Comparison of ENCODE assay signal across 9 cellular contexts in genomic region chr18:79484661-79485621, GRCh38.
DNase-seq lines count a peak whose midpoint lies in the region; ATAC-seq and TF ChIP-seq lines count a peak whose summit lies in the region.
"Had no signal": no experiment of that assay in that cellular context is flagged by ENCODE, and none has a peak within 500 bp of the region (broad histone marks: within the 10 kb centered on the region; RNA-seq: fewer than 3 reads in every experiment).

No MANE protein-coding gene starts in this region.

- ATAC-seq in stimulated activated memory B cell treated with anti-CD40 and anti-IgM and Interleukin-4, amounts not matched to agents 10 μg/mL and 1 μg/mL and 100 μg/mL, for 72 hours, result no peak

- no peaks in the 10 kb centered on the region for H3K4me1 ChIP-seq in ectodermal cell (ENCODE audit: control insufficient read depth, insufficient read depth, low read length)

- DNase-seq in AG10803 (ENCODE audit: low read depth) (peak; percentile 99), Kasumi-1 (lab: John Stamatoyannopoulos, UW) (peak; percentile 14 to 36), GM10266 (ENCODE audit: extremely low spot score) (no peak), activated T-cell treated with anti-CD3 and anti-CD28 coated beads for 4 hours (no peak)
- DNase-seq in activated T-helper 1 cell treated with anti-CD3 and anti-CD28 coated beads, Interleukin-12 subunit alpha, Interleukin-12 subunit beta, Interleukin-2, Interleukin-4 antibody, amounts not matched to agents 30 ng/mL and 10 ng/mL and 1 ng/mL, durations not matched to agents 14 hours and 24 hours and 36 hours (ENCODE audit: low spot score), result no peak

- peak overlapping the region; percentile 54 for H3K4me3 ChIP-seq in AG10803 (ENCODE audit: low read length)
- no peak overlapping the region for H3K4me3 ChIP-seq in ectodermal cell (ENCODE audit: insufficient read depth, low read depth, low read length)

- H3K27ac Mint-ChIP-seq in nephron, result peak overlapping the region; percentile 88 to 96 (median 91)
- H3K27ac Mint-ChIP-seq in stimulated activated memory B cell treated with anti-CD40 and anti-IgM and Interleukin-4, amounts not matched to agents 10 μg/mL and 1 μg/mL and 100 μg/mL, for 72 hours, result no peak overlapping the region
- H3K27ac Mint-ChIP-seq in activated T-helper 1 cell treated with anti-CD3 and anti-CD28 coated beads, Interleukin-12 subunit alpha, Interleukin-12 subunit beta, Interleukin-2, Interleukin-4 antibody, amounts not matched to agents 30 ng/mL and 10 ng/mL and 1 ng/mL, durations not matched to agents 14 hours and 24 hours and 36 hours, result no peak overlapping the region

- H3K4me1 Mint-ChIP-seq in nephron, result peaks cover 36% of the 10 kb centered on the region
- peaks cover 18% of the 10 kb centered on the region for H3K4me1 Mint-ChIP-seq in stimulated activated memory B cell treated with anti-CD40 and anti-IgM and Interleukin-4, amounts not matched to agents 10 μg/mL and 1 μg/mL and 100 μg/mL, for 72 hours
- H3K4me1 Mint-ChIP-seq in activated T-helper 1 cell treated with anti-CD3 and anti-CD28 coated beads, Interleukin-12 subunit alpha, Interleukin-12 subunit beta, Interleukin-2, Interleukin-4 antibody, amounts not matched to agents 30 ng/mL and 10 ng/mL and 1 ng/mL, durations not matched to agents 14 hours and 24 hours and 36 hours (ENCODE audit: low read depth), result no peaks in the 10 kb centered on the region

- H3K9me3 Mint-ChIP-seq in nephron, result no peaks in the 10 kb centered on the region
- no peaks in the 10 kb centered on the region for H3K9me3 Mint-ChIP-seq in stimulated activated memory B cell treated with anti-CD40 and anti-IgM and Interleukin-4, amounts not matched to agents 10 μg/mL and 1 μg/mL and 100 μg/mL, for 72 hours
- H3K9me3 Mint-ChIP-seq in activated T-helper 1 cell treated with anti-CD3 and anti-CD28 coated beads, Interleukin-12 subunit alpha, Interleukin-12 subunit beta, Interleukin-2, Interleukin-4 antibody, amounts not matched to agents 30 ng/mL and 10 ng/mL and 1 ng/mL, durations not matched to agents 14 hours and 24 hours and 36 hours, result no peaks in the 10 kb centered on the region

- no peaks in the 10 kb centered on the region for H3K36me3 ChIP-seq in ectodermal cell (ENCODE audit: control insufficient read depth, insufficient read depth, low read length)

- H3K27me3 ChIP-seq in ectodermal cell (ENCODE audit: control insufficient read depth, insufficient read depth, low read length, poor library complexity, severe bottlenecking), result no peaks in the 10 kb centered on the region

- intact Hi-C loops in activated T-helper 1 cell treated with anti-CD3 and anti-CD28 coated beads, Interleukin-12 subunit alpha, Interleukin-12 subunit beta, Interleukin-2, Interleukin-4 antibody, amounts not matched to agents 30 ng/mL and 10 ng/mL and 1 ng/mL, durations not matched to agents 14 hours and 24 hours and 36 hours (cut with micrococcal nuclease), result no loop called here

- peak overlapping the region; percentile 33 for H3K27ac ChIP-seq in ectodermal cell (ENCODE audit: insufficient read depth, low read depth, low read length, poor library complexity, severe bottlenecking)
- H3K27ac ChIP-seq: HL-60 had no signal

- WGBS in ectodermal cell, 2 experiments, result 86% methylated on average over 50 of the region's 50 CpGs

- no peaks in the 10 kb centered on the region for H3K9me3 ChIP-seq in ectodermal cell (ENCODE audit: control insufficient read depth, low read length)

- peak overlapping the region in 2 of 3 experiments; percentile 48 to 51 for H3K4me3 Mint-ChIP-seq in nephron
- H3K4me3 Mint-ChIP-seq in stimulated activated memory B cell treated with anti-CD40 and anti-IgM and Interleukin-4, amounts not matched to agents 10 μg/mL and 1 μg/mL and 100 μg/mL, for 72 hours, result no peak overlapping the region
- no peak overlapping the region for H3K4me3 Mint-ChIP-seq in activated T-helper 1 cell treated with anti-CD3 and anti-CD28 coated beads, Interleukin-12 subunit alpha, Interleukin-12 subunit beta, Interleukin-2, Interleukin-4 antibody, amounts not matched to agents 30 ng/mL and 10 ng/mL and 1 ng/mL, durations not matched to agents 14 hours and 24 hours and 36 hours

- H3K27me3 Mint-ChIP-seq in nephron (ENCODE audit: low read depth), result no peaks in the 10 kb centered on the region
- H3K27me3 Mint-ChIP-seq in stimulated activated memory B cell treated with anti-CD40 and anti-IgM and Interleukin-4, amounts not matched to agents 10 μg/mL and 1 μg/mL and 100 μg/mL, for 72 hours, result no peaks in the 10 kb centered on the region
- H3K27me3 Mint-ChIP-seq in activated T-helper 1 cell treated with anti-CD3 and anti-CD28 coated beads, Interleukin-12 subunit alpha, Interleukin-12 subunit beta, Interleukin-2, Interleukin-4 antibody, amounts not matched to agents 30 ng/mL and 10 ng/mL and 1 ng/mL, durations not matched to agents 14 hours and 24 hours and 36 hours (ENCODE audit: insufficient read depth), result no peaks in the 10 kb centered on the region

- no peaks in the 10 kb centered on the region for H3K36me3 Mint-ChIP-seq in nephron (ENCODE audit: low read depth)
- peaks cover 20% of the 10 kb centered on the region for H3K36me3 Mint-ChIP-seq in stimulated activated memory B cell treated with anti-CD40 and anti-IgM and Interleukin-4, amounts not matched to agents 10 μg/mL and 1 μg/mL and 100 μg/mL, for 72 hours
- peaks cover 11% of the 10 kb centered on the region for H3K36me3 Mint-ChIP-seq in activated T-helper 1 cell treated with anti-CD3 and anti-CD28 coated beads, Interleukin-12 subunit alpha, Interleukin-12 subunit beta, Interleukin-2, Interleukin-4 antibody, amounts not matched to agents 30 ng/mL and 10 ng/mL and 1 ng/mL, durations not matched to agents 14 hours and 24 hours and 36 hours (ENCODE audit: low read depth)

- TF ChIP-seq CTCF in AG10803 (conservative IDR thresholded peaks at IDR 0.05; ENCODE audit: low read length) (no peak), nephron (IDR thresholded peaks at IDR 0.05; ENCODE audit: unreplicated experiment in 3 of 3) (no peak), GM10266 (IDR thresholded peaks at IDR 0.05; ENCODE audit: control insufficient read depth, insufficient read depth, low read depth, missing control alignments) (no peak)

Comparison
In these comparisons a context has a peak if more than half of its experiments do, and no peak if none do; other contexts are left out.
1. DNase-seq: peak in AG10803 (single experiment) and Kasumi-1 (2 of 2); none in GM10266 (single experiment), activated T-helper 1 cell treated with anti-CD3 and anti-CD28 coated beads, Interleukin-12 subunit alpha, Interleukin-12 subunit beta, Interleukin-2, Interleukin-4 antibody, amounts not matched to agents 30 ng/mL and 10 ng/mL and 1 ng/mL, durations not matched to agents 14 hours and 24 hours and 36 hours (single experiment) and activated T-cell treated with anti-CD3 and anti-CD28 coated beads for 4 hours (single experiment).
2. H3K27ac Mint-ChIP-seq: peak in nephron (3 of 3); none in stimulated activated memory B cell treated with anti-CD40 and anti-IgM and Interleukin-4, amounts not matched to agents 10 μg/mL and 1 μg/mL and 100 μg/mL, for 72 hours (single experiment) and activated T-helper 1 cell treated with anti-CD3 and anti-CD28 coated beads, Interleukin-12 subunit alpha, Interleukin-12 subunit beta, Interleukin-2, Interleukin-4 antibody, amounts not matched to agents 30 ng/mL and 10 ng/mL and 1 ng/mL, durations not matched to agents 14 hours and 24 hours and 36 hours (single experiment).
3. H3K4me3 Mint-ChIP-seq: peak in nephron (2 of 3); none in stimulated activated memory B cell treated with anti-CD40 and anti-IgM and Interleukin-4, amounts not matched to agents 10 μg/mL and 1 μg/mL and 100 μg/mL, for 72 hours (single experiment) and activated T-helper 1 cell treated with anti-CD3 and anti-CD28 coated beads, Interleukin-12 subunit alpha, Interleukin-12 subunit beta, Interleukin-2, Interleukin-4 antibody, amounts not matched to agents 30 ng/mL and 10 ng/mL and 1 ng/mL, durations not matched to agents 14 hours and 24 hours and 36 hours (single experiment).